ENCODE assay signal across 16 cellular contexts in the genomic region with DNA sequence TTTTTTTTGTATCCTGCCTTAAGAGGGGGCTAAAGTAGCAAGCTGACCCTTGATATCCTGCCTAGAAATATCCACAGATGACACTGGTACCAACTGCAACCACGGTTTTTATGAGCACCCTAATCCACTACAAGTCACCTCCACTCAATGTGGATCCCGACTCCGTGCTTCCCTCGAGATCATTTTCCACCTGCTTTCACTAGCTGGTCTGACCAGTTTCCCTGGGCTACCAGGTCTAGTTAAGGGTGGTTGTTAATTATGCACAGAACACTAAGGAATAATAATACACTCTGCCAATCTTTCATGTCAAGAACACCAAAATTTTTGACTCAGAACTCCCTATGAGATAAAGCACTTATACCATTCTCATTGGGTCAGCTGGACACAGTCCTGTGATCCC.
DNase-seq lines count a peak whose midpoint lies in the region; ATAC-seq and TF ChIP-seq lines count a peak whose summit lies in the region.
"Had no signal": no experiment of that assay in that cellular context is flagged by ENCODE, and none has a peak within 500 bp of the region (broad histone marks: within the 10 kb centered on the region; RNA-seq: fewer than 3 reads in every experiment).

No MANE protein-coding gene starts in this region.

- DNase-seq in heart left ventricle (no peak), Right ventricle myocardium inferior (ENCODE audit: missing footprints) (no peak), progenitor cell of endocrine pancreas (ENCODE audit: low spot score, unreplicated experiment) (no peak), uterus (no peak), SW 1271 (lab: John Stamatoyannopoulos, UW) (no peak), occipital lobe (lab: John Stamatoyannopoulos, UW) (no peak)
- DNase-seq: activated B cell treated with CpG ODN at 0.5 μM for 24 hours; activated naive CD4-positive, alpha-beta T cell treated with Interleukin-2 at 50 U/mL for 16 hours; Kasumi-1; NCI-H187; NCI-H524 treated with DMSO at 0.1 percent for 48 hours; stimulated activated naive CD8-positive, alpha-beta T cell treated with anti-CD3 and anti-CD28 coated beads, Interleukin-15, Interleukin-2, amounts not matched to agents 100 U/mL and 50 U/mL, for 24 hours had no signal

- peaks cover 20% of the 10 kb centered on the region for H3K4me1 Mint-ChIP-seq in progenitor cell of endocrine pancreas (ENCODE audit: low read depth)
- H3K4me1 Mint-ChIP-seq: activated B cell treated with CpG ODN at 0.5 μM for 24 hours had no signal

- H3K4me3 ChIP-seq in heart left ventricle (no peak overlapping the region), esophagus (ENCODE audit: low read depth in 1 of 2, low read length in 2 of 2) (no peak overlapping the region), uterus (no peak overlapping the region)
- H3K4me3 ChIP-seq: neural progenitor cell had no signal

- no peak for ATAC-seq in heart left ventricle
- ATAC-seq in Right ventricle myocardium inferior = no peak
- ATAC-seq in GM18868 (IDR thresholded peaks at IDR 0.05; ENCODE audit: unreplicated experiment) = no peak

- no peak for TF ChIP-seq POLR2A in heart left ventricle (IDR thresholded peaks at IDR 0.05)
- TF ChIP-seq POLR2A in uterus (IDR thresholded peaks at IDR 0.05) = no peak

- no peaks in the 10 kb centered on the region for H3K36me3 Mint-ChIP-seq in progenitor cell of endocrine pancreas (ENCODE audit: insufficient read depth)
- H3K36me3 Mint-ChIP-seq: neural progenitor cell had no signal

- intact Hi-C loops in heart left ventricle (cut with DNase I) = loop anchor here in 1 of 10 donors (5.0 kb wide), 1 partner anchor 37 kb away; no protein-coding TSS in a partner anchor
- intact Hi-C loops in Right ventricle myocardium inferior (cut with DNase I) = loop anchor here (5.0 kb wide), 1 partner anchor 82 kb away; a partner anchor contains a TSS
- intact Hi-C loops in uterus (cut with DNase I; ENCODE audit: low total_unique reads) = no loop called here

- H3K4me1 ChIP-seq in heart left ventricle (peaks cover 0 to 29% (median 9%) of the 10 kb centered on the region in 12 donors), esophagus (ENCODE audit: control insufficient read depth in 2 of 2, insufficient read depth in 2 of 2, low read length in 1 of 2) (peaks cover 0 to 6% of the 10 kb centered on the region in 2 donors), uterus (no peaks in the 10 kb centered on the region)

- 84 to 93% (median 91%) methylated on average over 4 of the region's 4 CpGs for WGBS in heart left ventricle, 4 donors
- WGBS in esophagus, 2 donors = 58 to 66% methylated on average over 4 of the region's 4 CpGs

- H3K27me3 Mint-ChIP-seq in progenitor cell of endocrine pancreas = no peaks in the 10 kb centered on the region
- H3K27me3 Mint-ChIP-seq: activated B cell treated with CpG ODN at 0.5 μM for 24 hours had no signal

- H3K27ac Mint-ChIP-seq in progenitor cell of endocrine pancreas = peak overlapping the region; percentile 73
- H3K27ac Mint-ChIP-seq: activated B cell treated with CpG ODN at 0.5 μM for 24 hours, neural progenitor cell had no signal

- no peak overlapping the region for H3K4me3 Mint-ChIP-seq in progenitor cell of endocrine pancreas (ENCODE audit: low read depth)
- H3K4me3 Mint-ChIP-seq: activated B cell treated with CpG ODN at 0.5 μM for 24 hours, neural progenitor cell had no signal

- H3K9me3 Mint-ChIP-seq in progenitor cell of endocrine pancreas (ENCODE audit: low read depth) = no peaks in the 10 kb centered on the region
- H3K9me3 Mint-ChIP-seq: activated B cell treated with CpG ODN at 0.5 μM for 24 hours, neural progenitor cell had no signal

- H3K27ac ChIP-seq in heart left ventricle (peak overlapping the region in 9 of 12 donors; percentile 19 to 70 (median 57)), esophagus (ENCODE audit: low read depth in 2 of 2, low read length in 1 of 2) (peak overlapping the region; percentile 77 to 88), uterus (peak overlapping the region; percentile 79 to 88)
- H3K27ac ChIP-seq: neural progenitor cell had no signal

- no peaks in the 10 kb centered on the region for H3K9me3 ChIP-seq in heart left ventricle
- H3K9me3 ChIP-seq in esophagus (ENCODE audit: control insufficient read depth in 2 of 2, insufficient read depth in 1 of 2, low read depth in 1 of 2, low read length in 1 of 2) = no peaks in the 10 kb centered on the region
- H3K9me3 ChIP-seq in uterus = no peaks in the 10 kb centered on the region

- H3K27me3 ChIP-seq in heart left ventricle (no peaks in the 10 kb centered on the region), esophagus (ENCODE audit: control insufficient read depth in 1 of 2, insufficient read depth in 2 of 2, low read length in 2 of 2) (no peaks in the 10 kb centered on the region), uterus (no peaks in the 10 kb centered on the region)
- H3K27me3 ChIP-seq: dorsolateral prefrontal cortex, neural progenitor cell had no signal

- TF ChIP-seq CTCF in heart left ventricle (IDR thresholded peaks at IDR 0.05) (no peak), progenitor cell of endocrine pancreas (IDR thresholded peaks at IDR 0.05; ENCODE audit: unreplicated experiment) (no peak), uterus (IDR thresholded peaks at IDR 0.05) (no peak)

- H3K36me3 ChIP-seq in heart left ventricle = no peaks in the 10 kb centered on the region
- H3K36me3 ChIP-seq in esophagus (ENCODE audit: control insufficient read depth in 2 of 2, insufficient read depth in 2 of 2, low read length in 1 of 2) = no peaks in the 10 kb centered on the region
- H3K36me3 ChIP-seq in uterus = no peaks in the 10 kb centered on the region
- H3K36me3 ChIP-seq: neural progenitor cell had no signal
